ENCODE assay signal across 1 cellular context in the genomic region with DNA sequence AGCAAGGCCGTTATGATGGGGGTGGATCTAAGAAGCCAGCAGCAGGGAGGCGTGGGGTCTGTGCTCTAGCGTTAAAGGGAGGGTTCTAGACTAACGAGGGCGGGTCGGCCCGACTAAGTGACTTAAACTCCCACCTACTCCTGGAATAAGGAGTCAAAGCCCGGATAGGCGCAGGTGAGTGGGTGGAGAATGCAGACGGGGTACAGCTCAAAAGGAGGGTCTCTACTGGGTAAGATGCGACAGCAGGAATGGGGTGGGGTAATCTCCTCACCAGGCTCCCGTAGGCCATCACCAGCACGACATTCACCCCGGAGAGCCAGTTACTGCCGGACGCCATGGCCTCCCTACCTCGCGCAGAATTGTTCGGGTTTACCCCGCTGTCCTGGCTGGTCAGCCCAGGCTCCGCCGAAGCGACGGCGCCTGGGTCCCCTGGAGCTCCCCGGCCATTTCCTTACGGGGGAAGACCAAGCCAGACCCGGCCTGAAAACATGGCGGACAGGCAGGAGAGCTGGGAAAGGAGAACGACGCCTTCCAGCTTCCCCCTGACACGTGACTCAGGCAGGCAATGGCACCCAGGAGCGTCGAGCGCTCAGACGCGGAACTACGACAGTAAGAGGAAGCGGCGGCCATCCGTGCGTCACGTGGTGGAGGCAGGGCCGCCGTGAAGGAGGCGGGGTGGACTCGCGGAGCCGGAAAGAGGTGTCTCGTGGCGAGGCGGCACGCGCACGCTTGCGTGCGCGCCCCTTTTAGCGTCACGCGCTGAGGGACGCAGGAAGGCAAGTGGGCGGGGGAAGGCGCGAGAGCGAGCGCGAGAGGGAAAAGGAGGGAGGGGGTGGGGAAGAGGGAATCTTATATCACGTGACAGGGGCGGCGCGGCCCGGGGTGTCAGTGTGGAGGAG.
A peak's percentile ranks its signal among the peaks of the same experiment; 100 is the strongest.
TF ChIP-seq lines count a peak whose summit lies in the region.

A gene with protein sequence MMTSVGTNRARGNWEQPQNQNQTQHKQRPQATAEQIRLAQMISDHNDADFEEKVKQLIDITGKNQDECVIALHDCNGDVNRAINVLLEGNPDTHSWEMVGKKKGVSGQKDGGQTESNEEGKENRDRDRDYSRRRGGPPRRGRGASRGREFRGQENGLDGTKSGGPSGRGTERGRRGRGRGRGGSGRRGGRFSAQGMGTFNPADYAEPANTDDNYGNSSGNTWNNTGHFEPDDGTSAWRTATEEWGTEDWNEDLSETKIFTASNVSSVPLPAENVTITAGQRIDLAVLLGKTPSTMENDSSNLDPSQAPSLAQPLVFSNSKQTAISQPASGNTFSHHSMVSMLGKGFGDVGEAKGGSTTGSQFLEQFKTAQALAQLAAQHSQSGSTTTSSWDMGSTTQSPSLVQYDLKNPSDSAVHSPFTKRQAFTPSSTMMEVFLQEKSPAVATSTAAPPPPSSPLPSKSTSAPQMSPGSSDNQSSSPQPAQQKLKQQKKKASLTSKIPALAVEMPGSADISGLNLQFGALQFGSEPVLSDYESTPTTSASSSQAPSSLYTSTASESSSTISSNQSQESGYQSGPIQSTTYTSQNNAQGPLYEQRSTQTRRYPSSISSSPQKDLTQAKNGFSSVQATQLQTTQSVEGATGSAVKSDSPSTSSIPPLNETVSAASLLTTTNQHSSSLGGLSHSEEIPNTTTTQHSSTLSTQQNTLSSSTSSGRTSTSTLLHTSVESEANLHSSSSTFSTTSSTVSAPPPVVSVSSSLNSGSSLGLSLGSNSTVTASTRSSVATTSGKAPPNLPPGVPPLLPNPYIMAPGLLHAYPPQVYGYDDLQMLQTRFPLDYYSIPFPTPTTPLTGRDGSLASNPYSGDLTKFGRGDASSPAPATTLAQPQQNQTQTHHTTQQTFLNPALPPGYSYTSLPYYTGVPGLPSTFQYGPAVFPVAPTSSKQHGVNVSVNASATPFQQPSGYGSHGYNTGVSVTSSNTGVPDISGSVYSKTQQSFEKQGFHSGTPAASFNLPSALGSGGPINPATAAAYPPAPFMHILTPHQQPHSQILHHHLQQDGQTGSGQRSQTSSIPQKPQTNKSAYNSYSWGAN (plus strand): TSS at position 885 of the 899 bp plus-strand sequence. CDS start 4,169 bp downstream, outside the sequence.

TF ChIP-seq in GM23338, 12 proteins besides CTCF, POLR2A, EP300 and RAD21 (continued from another document):
- TF ChIP-seq, protein P1, sequence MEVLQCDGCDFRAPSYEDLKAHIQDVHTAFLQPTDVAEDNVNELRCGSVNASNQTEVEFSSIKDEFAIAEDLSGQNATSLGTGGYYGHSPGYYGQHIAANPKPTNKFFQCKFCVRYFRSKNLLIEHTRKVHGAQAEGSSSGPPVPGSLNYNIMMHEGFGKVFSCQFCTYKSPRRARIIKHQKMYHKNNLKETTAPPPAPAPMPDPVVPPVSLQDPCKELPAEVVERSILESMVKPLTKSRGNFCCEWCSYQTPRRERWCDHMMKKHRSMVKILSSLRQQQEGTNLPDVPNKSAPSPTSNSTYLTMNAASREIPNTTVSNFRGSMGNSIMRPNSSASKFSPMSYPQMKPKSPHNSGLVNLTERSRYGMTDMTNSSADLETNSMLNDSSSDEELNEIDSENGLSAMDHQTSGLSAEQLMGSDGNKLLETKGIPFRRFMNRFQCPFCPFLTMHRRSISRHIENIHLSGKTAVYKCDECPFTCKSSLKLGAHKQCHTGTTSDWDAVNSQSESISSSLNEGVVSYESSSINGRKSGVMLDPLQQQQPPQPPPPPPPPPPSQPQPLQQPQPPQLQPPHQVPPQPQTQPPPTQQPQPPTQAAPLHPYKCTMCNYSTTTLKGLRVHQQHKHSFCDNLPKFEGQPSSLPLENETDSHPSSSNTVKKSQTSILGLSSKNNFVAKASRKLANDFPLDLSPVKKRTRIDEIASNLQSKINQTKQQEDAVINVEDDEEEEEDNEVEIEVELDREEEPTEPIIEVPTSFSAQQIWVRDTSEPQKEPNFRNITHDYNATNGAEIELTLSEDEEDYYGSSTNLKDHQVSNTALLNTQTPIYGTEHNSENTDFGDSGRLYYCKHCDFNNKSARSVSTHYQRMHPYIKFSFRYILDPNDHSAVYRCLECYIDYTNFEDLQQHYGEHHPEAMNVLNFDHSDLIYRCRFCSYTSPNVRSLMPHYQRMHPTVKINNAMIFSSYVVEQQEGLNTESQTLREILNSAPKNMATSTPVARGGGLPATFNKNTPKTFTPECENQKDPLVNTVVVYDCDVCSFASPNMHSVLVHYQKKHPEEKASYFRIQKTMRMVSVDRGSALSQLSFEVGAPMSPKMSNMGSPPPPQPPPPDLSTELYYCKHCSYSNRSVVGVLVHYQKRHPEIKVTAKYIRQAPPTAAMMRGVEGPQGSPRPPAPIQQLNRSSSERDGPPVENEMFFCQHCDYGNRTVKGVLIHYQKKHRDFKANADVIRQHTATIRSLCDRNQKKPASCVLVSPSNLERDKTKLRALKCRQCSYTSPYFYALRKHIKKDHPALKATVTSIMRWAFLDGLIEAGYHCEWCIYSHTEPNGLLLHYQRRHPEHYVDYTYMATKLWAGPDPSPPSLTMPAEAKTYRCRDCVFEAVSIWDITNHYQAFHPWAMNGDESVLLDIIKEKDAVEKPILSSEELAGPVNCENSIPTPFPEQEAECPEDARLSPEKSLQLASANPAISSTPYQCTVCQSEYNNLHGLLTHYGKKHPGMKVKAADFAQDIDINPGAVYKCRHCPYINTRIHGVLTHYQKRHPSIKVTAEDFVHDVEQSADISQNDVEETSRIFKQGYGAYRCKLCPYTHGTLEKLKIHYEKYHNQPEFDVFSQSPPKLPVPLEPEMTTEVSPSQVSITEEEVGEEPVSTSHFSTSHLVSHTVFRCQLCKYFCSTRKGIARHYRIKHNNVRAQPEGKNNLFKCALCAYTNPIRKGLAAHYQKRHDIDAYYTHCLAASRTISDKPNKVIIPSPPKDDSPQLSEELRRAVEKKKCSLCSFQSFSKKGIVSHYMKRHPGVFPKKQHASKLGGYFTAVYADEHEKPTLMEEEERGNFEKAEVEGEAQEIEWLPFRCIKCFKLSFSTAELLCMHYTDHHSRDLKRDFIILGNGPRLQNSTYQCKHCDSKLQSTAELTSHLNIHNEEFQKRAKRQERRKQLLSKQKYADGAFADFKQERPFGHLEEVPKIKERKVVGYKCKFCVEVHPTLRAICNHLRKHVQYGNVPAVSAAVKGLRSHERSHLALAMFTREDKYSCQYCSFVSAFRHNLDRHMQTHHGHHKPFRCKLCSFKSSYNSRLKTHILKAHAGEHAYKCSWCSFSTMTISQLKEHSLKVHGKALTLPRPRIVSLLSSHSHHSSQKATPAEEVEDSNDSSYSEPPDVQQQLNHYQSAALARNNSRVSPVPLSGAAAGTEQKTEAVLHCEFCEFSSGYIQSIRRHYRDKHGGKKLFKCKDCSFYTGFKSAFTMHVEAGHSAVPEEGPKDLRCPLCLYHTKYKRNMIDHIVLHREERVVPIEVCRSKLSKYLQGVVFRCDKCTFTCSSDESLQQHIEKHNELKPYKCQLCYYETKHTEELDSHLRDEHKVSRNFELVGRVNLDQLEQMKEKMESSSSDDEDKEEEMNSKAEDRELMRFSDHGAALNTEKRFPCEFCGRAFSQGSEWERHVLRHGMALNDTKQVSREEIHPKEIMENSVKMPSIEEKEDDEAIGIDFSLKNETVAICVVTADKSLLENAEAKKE (CRISPR knock-in tag; IDR thresholded peaks at IDR 0.05): no peak
- TF ChIP-seq, protein P2, sequence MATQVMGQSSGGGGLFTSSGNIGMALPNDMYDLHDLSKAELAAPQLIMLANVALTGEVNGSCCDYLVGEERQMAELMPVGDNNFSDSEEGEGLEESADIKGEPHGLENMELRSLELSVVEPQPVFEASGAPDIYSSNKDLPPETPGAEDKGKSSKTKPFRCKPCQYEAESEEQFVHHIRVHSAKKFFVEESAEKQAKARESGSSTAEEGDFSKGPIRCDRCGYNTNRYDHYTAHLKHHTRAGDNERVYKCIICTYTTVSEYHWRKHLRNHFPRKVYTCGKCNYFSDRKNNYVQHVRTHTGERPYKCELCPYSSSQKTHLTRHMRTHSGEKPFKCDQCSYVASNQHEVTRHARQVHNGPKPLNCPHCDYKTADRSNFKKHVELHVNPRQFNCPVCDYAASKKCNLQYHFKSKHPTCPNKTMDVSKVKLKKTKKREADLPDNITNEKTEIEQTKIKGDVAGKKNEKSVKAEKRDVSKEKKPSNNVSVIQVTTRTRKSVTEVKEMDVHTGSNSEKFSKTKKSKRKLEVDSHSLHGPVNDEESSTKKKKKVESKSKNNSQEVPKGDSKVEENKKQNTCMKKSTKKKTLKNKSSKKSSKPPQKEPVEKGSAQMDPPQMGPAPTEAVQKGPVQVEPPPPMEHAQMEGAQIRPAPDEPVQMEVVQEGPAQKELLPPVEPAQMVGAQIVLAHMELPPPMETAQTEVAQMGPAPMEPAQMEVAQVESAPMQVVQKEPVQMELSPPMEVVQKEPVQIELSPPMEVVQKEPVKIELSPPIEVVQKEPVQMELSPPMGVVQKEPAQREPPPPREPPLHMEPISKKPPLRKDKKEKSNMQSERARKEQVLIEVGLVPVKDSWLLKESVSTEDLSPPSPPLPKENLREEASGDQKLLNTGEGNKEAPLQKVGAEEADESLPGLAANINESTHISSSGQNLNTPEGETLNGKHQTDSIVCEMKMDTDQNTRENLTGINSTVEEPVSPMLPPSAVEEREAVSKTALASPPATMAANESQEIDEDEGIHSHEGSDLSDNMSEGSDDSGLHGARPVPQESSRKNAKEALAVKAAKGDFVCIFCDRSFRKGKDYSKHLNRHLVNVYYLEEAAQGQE (IDR thresholded peaks at IDR 0.05; ENCODE audit: unreplicated experiment): no peak
- TF ChIP-seq JUNB (IDR thresholded peaks at IDR 0.05; ENCODE audit: unreplicated experiment) (no peak), CREB1 (CRISPR knock-in tag; IDR thresholded peaks at IDR 0.05; ENCODE audit: low read depth) (peak; percentile 83), EZH2 (IDR thresholded peaks at IDR 0.05; ENCODE audit: low read depth, unreplicated experiment) (no peak)
- TF ChIP-seq, protein P3, sequence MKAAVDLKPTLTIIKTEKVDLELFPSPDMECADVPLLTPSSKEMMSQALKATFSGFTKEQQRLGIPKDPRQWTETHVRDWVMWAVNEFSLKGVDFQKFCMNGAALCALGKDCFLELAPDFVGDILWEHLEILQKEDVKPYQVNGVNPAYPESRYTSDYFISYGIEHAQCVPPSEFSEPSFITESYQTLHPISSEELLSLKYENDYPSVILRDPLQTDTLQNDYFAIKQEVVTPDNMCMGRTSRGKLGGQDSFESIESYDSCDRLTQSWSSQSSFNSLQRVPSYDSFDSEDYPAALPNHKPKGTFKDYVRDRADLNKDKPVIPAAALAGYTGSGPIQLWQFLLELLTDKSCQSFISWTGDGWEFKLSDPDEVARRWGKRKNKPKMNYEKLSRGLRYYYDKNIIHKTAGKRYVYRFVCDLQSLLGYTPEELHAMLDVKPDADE (IDR thresholded peaks at IDR 0.05): peak; percentile 46
